ENCODE assay signal across 1 cellular context in the genomic region with DNA sequence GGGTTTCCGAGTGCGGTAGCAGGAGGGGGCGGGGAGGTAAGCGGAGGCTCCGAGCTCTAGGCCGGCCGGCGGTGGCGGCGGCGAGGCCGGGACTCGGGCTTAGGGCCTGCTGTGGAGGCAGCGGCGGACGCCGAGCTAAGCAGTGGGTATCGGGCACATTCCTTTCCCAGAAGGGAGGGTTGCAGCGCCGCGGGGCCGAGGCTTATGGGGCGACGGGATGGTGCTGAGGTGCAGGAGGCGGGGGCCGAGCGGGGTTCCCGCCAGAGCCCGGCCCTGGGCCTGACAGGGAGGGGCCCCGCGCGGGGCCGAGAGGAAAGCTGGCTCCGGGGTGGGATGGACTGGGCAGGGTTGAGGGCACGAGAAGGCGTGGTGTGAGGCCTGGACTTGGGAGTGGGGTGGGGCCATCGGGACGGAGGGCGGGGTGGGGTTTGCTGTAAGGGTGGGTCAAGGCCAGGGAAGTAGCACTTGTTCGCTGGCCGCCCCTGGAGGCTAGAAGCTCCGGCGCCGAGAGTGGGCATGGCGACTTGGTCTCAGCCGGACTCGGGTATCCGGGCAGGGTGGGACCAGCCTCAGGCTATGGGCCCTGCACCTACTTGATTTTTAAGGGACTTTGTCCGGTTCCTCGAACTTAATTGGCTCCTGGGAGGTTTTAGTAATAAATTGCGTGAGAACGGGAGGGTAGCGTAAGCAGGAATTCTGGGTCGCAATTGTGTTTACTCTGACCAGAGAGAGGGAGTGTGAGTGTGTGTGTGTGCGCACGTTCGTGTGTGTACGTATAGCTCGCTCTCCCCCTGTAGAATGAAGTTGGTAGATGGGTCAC.
TF ChIP-seq lines count a peak whose summit lies in the region.

A gene with protein sequence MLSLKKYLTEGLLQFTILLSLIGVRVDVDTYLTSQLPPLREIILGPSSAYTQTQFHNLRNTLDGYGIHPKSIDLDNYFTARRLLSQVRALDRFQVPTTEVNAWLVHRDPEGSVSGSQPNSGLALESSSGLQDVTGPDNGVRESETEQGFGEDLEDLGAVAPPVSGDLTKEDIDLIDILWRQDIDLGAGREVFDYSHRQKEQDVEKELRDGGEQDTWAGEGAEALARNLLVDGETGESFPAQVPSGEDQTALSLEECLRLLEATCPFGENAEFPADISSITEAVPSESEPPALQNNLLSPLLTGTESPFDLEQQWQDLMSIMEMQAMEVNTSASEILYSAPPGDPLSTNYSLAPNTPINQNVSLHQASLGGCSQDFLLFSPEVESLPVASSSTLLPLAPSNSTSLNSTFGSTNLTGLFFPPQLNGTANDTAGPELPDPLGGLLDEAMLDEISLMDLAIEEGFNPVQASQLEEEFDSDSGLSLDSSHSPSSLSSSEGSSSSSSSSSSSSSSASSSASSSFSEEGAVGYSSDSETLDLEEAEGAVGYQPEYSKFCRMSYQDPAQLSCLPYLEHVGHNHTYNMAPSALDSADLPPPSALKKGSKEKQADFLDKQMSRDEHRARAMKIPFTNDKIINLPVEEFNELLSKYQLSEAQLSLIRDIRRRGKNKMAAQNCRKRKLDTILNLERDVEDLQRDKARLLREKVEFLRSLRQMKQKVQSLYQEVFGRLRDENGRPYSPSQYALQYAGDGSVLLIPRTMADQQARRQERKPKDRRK (plus strand): TSS at position 39 of the 820 bp plus-strand sequence. CDS start 2,760 bp downstream, outside the sequence.

TF ChIP-seq in WTC11, 78 proteins besides CTCF, POLR2A, EP300 and RAD21 (continued from another document and continues in another):
- TF ChIP-seq, protein P1, sequence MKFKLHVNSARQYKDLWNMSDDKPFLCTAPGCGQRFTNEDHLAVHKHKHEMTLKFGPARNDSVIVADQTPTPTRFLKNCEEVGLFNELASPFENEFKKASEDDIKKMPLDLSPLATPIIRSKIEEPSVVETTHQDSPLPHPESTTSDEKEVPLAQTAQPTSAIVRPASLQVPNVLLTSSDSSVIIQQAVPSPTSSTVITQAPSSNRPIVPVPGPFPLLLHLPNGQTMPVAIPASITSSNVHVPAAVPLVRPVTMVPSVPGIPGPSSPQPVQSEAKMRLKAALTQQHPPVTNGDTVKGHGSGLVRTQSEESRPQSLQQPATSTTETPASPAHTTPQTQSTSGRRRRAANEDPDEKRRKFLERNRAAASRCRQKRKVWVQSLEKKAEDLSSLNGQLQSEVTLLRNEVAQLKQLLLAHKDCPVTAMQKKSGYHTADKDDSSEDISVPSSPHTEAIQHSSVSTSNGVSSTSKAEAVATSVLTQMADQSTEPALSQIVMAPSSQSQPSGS (CRISPR knock-in tag; IDR thresholded peaks at IDR 0.05; ENCODE audit: borderline replicate concordance, low read depth): no peak
- TF ChIP-seq, protein P2, sequence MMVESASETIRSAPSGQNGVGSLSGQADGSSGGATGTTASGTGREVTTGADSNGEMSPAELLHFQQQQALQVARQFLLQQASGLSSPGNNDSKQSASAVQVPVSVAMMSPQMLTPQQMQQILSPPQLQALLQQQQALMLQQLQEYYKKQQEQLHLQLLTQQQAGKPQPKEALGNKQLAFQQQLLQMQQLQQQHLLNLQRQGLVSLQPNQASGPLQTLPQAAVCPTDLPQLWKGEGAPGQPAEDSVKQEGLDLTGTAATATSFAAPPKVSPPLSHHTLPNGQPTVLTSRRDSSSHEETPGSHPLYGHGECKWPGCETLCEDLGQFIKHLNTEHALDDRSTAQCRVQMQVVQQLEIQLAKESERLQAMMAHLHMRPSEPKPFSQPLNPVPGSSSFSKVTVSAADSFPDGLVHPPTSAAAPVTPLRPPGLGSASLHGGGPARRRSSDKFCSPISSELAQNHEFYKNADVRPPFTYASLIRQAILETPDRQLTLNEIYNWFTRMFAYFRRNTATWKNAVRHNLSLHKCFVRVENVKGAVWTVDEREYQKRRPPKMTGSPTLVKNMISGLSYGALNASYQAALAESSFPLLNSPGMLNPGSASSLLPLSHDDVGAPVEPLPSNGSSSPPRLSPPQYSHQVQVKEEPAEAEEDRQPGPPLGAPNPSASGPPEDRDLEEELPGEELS (CRISPR knock-in tag; IDR thresholded peaks at IDR 0.05): 0 out of 2 replicates have a peak, but pooled peaks have one; percentile 11
- no peak for TF ChIP-seq PRRX2 (CRISPR knock-in tag; IDR thresholded peaks at IDR 0.05)
- TF ChIP-seq, protein P3, sequence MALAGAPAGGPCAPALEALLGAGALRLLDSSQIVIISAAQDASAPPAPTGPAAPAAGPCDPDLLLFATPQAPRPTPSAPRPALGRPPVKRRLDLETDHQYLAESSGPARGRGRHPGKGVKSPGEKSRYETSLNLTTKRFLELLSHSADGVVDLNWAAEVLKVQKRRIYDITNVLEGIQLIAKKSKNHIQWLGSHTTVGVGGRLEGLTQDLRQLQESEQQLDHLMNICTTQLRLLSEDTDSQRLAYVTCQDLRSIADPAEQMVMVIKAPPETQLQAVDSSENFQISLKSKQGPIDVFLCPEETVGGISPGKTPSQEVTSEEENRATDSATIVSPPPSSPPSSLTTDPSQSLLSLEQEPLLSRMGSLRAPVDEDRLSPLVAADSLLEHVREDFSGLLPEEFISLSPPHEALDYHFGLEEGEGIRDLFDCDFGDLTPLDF (CRISPR knock-in tag; IDR thresholded peaks at IDR 0.05): no peak
- TF ChIP-seq SMAD4 (CRISPR knock-in tag; IDR thresholded peaks at IDR 0.05): no peak
- peak; percentile 18; the same call in 1 of the 2 replicates for TF ChIP-seq TEAD1 (CRISPR knock-in tag; IDR thresholded peaks at IDR 0.05)
- TF ChIP-seq JUN (CRISPR knock-in tag; IDR thresholded peaks at IDR 0.05): no peak
- TF ChIP-seq, protein P4, sequence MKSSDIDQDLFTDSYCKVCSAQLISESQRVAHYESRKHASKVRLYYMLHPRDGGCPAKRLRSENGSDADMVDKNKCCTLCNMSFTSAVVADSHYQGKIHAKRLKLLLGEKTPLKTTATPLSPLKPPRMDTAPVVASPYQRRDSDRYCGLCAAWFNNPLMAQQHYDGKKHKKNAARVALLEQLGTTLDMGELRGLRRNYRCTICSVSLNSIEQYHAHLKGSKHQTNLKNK (CRISPR knock-in tag; IDR thresholded peaks at IDR 0.05): no peak
- 0 out of 2 replicates have a peak, but pooled peaks have one; percentile 42 for TF ChIP-seq SMAD3 (CRISPR knock-in tag; IDR thresholded peaks at IDR 0.05; ENCODE audit: borderline replicate concordance)
- TF ChIP-seq, protein P5, sequence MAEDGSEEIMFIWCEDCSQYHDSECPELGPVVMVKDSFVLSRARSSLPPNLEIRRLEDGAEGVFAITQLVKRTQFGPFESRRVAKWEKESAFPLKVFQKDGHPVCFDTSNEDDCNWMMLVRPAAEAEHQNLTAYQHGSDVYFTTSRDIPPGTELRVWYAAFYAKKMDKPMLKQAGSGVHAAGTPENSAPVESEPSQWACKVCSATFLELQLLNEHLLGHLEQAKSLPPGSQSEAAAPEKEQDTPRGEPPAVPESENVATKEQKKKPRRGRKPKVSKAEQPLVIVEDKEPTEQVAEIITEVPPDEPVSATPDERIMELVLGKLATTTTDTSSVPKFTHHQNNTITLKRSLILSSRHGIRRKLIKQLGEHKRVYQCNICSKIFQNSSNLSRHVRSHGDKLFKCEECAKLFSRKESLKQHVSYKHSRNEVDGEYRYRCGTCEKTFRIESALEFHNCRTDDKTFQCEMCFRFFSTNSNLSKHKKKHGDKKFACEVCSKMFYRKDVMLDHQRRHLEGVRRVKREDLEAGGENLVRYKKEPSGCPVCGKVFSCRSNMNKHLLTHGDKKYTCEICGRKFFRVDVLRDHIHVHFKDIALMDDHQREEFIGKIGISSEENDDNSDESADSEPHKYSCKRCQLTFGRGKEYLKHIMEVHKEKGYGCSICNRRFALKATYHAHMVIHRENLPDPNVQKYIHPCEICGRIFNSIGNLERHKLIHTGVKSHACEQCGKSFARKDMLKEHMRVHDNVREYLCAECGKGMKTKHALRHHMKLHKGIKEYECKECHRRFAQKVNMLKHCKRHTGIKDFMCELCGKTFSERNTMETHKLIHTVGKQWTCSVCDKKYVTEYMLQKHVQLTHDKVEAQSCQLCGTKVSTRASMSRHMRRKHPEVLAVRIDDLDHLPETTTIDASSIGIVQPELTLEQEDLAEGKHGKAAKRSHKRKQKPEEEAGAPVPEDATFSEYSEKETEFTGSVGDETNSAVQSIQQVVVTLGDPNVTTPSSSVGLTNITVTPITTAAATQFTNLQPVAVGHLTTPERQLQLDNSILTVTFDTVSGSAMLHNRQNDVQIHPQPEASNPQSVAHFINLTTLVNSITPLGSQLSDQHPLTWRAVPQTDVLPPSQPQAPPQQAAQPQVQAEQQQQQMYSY (CRISPR knock-in tag; IDR thresholded peaks at IDR 0.05): peak; percentile 59
- TF ChIP-seq CREB1 (CRISPR knock-in tag; IDR thresholded peaks at IDR 0.05): no peak
- no peak for TF ChIP-seq KAT7 (CRISPR knock-in tag; IDR thresholded peaks at IDR 0.05; ENCODE audit: borderline replicate concordance)
- TF ChIP-seq, protein P6, sequence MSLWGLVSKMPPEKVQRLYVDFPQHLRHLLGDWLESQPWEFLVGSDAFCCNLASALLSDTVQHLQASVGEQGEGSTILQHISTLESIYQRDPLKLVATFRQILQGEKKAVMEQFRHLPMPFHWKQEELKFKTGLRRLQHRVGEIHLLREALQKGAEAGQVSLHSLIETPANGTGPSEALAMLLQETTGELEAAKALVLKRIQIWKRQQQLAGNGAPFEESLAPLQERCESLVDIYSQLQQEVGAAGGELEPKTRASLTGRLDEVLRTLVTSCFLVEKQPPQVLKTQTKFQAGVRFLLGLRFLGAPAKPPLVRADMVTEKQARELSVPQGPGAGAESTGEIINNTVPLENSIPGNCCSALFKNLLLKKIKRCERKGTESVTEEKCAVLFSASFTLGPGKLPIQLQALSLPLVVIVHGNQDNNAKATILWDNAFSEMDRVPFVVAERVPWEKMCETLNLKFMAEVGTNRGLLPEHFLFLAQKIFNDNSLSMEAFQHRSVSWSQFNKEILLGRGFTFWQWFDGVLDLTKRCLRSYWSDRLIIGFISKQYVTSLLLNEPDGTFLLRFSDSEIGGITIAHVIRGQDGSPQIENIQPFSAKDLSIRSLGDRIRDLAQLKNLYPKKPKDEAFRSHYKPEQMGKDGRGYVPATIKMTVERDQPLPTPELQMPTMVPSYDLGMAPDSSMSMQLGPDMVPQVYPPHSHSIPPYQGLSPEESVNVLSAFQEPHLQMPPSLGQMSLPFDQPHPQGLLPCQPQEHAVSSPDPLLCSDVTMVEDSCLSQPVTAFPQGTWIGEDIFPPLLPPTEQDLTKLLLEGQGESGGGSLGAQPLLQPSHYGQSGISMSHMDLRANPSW (CRISPR knock-in tag; conservative IDR thresholded peaks at IDR 0.05; ENCODE audit: low read depth): no peak
- no peak; the same call in 1 of the 2 replicates for TF ChIP-seq SP1 (CRISPR knock-in tag; conservative IDR thresholded peaks at IDR 0.05)
- TF ChIP-seq, protein P7, sequence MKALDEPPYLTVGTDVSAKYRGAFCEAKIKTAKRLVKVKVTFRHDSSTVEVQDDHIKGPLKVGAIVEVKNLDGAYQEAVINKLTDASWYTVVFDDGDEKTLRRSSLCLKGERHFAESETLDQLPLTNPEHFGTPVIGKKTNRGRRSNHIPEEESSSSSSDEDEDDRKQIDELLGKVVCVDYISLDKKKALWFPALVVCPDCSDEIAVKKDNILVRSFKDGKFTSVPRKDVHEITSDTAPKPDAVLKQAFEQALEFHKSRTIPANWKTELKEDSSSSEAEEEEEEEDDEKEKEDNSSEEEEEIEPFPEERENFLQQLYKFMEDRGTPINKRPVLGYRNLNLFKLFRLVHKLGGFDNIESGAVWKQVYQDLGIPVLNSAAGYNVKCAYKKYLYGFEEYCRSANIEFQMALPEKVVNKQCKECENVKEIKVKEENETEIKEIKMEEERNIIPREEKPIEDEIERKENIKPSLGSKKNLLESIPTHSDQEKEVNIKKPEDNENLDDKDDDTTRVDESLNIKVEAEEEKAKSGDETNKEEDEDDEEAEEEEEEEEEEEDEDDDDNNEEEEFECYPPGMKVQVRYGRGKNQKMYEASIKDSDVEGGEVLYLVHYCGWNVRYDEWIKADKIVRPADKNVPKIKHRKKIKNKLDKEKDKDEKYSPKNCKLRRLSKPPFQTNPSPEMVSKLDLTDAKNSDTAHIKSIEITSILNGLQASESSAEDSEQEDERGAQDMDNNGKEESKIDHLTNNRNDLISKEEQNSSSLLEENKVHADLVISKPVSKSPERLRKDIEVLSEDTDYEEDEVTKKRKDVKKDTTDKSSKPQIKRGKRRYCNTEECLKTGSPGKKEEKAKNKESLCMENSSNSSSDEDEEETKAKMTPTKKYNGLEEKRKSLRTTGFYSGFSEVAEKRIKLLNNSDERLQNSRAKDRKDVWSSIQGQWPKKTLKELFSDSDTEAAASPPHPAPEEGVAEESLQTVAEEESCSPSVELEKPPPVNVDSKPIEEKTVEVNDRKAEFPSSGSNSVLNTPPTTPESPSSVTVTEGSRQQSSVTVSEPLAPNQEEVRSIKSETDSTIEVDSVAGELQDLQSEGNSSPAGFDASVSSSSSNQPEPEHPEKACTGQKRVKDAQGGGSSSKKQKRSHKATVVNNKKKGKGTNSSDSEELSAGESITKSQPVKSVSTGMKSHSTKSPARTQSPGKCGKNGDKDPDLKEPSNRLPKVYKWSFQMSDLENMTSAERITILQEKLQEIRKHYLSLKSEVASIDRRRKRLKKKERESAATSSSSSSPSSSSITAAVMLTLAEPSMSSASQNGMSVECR (CRISPR knock-in tag; IDR thresholded peaks at IDR 0.05; ENCODE audit: borderline replicate concordance): no peak
- no peak for TF ChIP-seq ZNF416 (CRISPR knock-in tag; IDR thresholded peaks at IDR 0.05)
- TF ChIP-seq ETV6 (CRISPR knock-in tag; IDR thresholded peaks at IDR 0.05): no peak
- no peak for TF ChIP-seq ZNF423 (CRISPR knock-in tag; IDR thresholded peaks at IDR 0.05)
- peak; percentile 23; the same call in 1 of the 2 replicates for TF ChIP-seq GABPB1 (CRISPR knock-in tag; IDR thresholded peaks at IDR 0.05)
- no peak for TF ChIP-seq ESRRA (CRISPR knock-in tag; IDR thresholded peaks at IDR 0.05; ENCODE audit: borderline replicate concordance)
- no peak for TF ChIP-seq ZNF232 (CRISPR knock-in tag; IDR thresholded peaks at IDR 0.05)
- TF ChIP-seq RELA (CRISPR knock-in tag; IDR thresholded peaks at IDR 0.05; ENCODE audit: borderline replicate concordance): 0 out of 2 replicates have a peak, but pooled peaks have one; percentile 18
- TF ChIP-seq TCF7 (CRISPR knock-in tag; IDR thresholded peaks at IDR 0.05; ENCODE audit: low read depth): no peak
- TF ChIP-seq TP53 (CRISPR knock-in tag; IDR thresholded peaks at IDR 0.05): no peak
- TF ChIP-seq, protein P8, sequence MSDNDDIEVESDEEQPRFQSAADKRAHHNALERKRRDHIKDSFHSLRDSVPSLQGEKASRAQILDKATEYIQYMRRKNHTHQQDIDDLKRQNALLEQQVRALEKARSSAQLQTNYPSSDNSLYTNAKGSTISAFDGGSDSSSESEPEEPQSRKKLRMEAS (CRISPR knock-in tag; IDR thresholded peaks at IDR 0.05): no peak
- TF ChIP-seq, protein P9, sequence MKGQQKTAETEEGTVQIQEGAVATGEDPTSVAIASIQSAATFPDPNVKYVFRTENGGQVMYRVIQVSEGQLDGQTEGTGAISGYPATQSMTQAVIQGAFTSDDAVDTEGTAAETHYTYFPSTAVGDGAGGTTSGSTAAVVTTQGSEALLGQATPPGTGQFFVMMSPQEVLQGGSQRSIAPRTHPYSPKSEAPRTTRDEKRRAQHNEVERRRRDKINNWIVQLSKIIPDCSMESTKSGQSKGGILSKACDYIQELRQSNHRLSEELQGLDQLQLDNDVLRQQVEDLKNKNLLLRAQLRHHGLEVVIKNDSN (CRISPR knock-in tag; IDR thresholded peaks at IDR 0.05): 0 out of 2 replicates have a peak, but pooled peaks have one; percentile 27
